ENCODE assay signal across 11 cellular contexts in genomic region chr5:38871790-38872551, GRCh38. TPM values are rescaled to one million over a fixed set of nuclear protein-coding genes. Genes with fewer than 3 reads are reported as not detected.
DNase-seq lines count a peak whose midpoint lies in the region; ATAC-seq and TF ChIP-seq lines count a peak whose summit lies in the region.
"Had no signal": no experiment of that assay in that cellular context is flagged by ENCODE, and none has a peak within 500 bp of the region (broad histone marks: within the 10 kb centered on the region; RNA-seq: fewer than 3 reads in every experiment).

No MANE protein-coding gene starts in this region.

- H3K36me3 ChIP-seq in SJSA1 (peaks cover 54% of the 10 kb centered on the region), sigmoid colon (peaks cover 0 to 30% (median 3%) of the 10 kb centered on the region in 4 donors)

- WGBS in sigmoid colon, 2 donors = 53 to 78% methylated on average over 5 of the region's 5 CpGs

- intact Hi-C loops in sigmoid colon (cut with DNase I) = loop anchor here (10.0 kb wide), 1 partner anchor 47 kb away; no protein-coding TSS in a partner anchor
- intact Hi-C loops in activated T-helper 1 cell treated with anti-CD3 and anti-CD28 coated beads, Interleukin-12 subunit alpha, Interleukin-12 subunit beta, Interleukin-2, Interleukin-4 antibody, amounts not matched to agents 30 ng/mL and 10 ng/mL and 1 ng/mL, durations not matched to agents 14 hours and 24 hours and 36 hours (cut with micrococcal nuclease) = no loop called here

- TF ChIP-seq CTCF in fibroblast of villous mesenchyme (IDR thresholded peaks at IDR 0.05; ENCODE audit: insufficient read depth, low read depth, low read length) (no peak), sigmoid colon (IDR thresholded peaks at IDR 0.05) (no peak)

- no peak for TF ChIP-seq EP300 in sigmoid colon (IDR thresholded peaks at IDR 0.05)

- H3K4me1 ChIP-seq in SJSA1 (replicated peaks) (peaks cover 34% of the 10 kb centered on the region), sigmoid colon (peaks cover 0 to 25% (median 21%) of the 10 kb centered on the region in 4 donors)

- no peak for ATAC-seq in HG02763 (IDR thresholded peaks at IDR 0.05; ENCODE audit: unreplicated experiment)

- TF ChIP-seq POLR2A in sigmoid colon (IDR thresholded peaks at IDR 0.05) = no peak

- peak; percentile 99 for DNase-seq in ELR (ENCODE audit: low read depth)
- DNase-seq in SJSA1 (ENCODE audit: low read depth in 1 of 2, low spot score in 2 of 2) = peak; percentile 65 to 93
- DNase-seq in fibroblast of villous mesenchyme (ENCODE audit: low read depth) = peak; percentile 98
- DNase-seq in sigmoid colon = no peak
- DNase-seq in NCI-H2196 treated with DMSO at 0.1 percent for 48 hours (lab: John Stamatoyannopoulos, UW; ENCODE audit: unreplicated experiment) = no peak
- no peak for DNase-seq in activated T-helper 1 cell treated with anti-CD3 and anti-CD28 coated beads, Interleukin-12 subunit alpha, Interleukin-12 subunit beta, Interleukin-2, Interleukin-4 antibody, amounts not matched to agents 30 ng/mL and 10 ng/mL and 1 ng/mL, durations not matched to agents 14 hours and 24 hours and 36 hours (ENCODE audit: low spot score)
- no peak for DNase-seq in NCI-H1048 (lab: John Stamatoyannopoulos, UW)
- DNase-seq: NCI-H146; stimulated activated CD4-positive, alpha-beta T cell treated with anti-CD3 and anti-CD28 coated beads, Interleukin-4, amount 100 ng/mL, for 1 hour had no signal

- no peak overlapping the region for H3K4me3 Mint-ChIP-seq in activated T-helper 1 cell treated with anti-CD3 and anti-CD28 coated beads, Interleukin-12 subunit alpha, Interleukin-12 subunit beta, Interleukin-2, Interleukin-4 antibody, amounts not matched to agents 30 ng/mL and 10 ng/mL and 1 ng/mL, durations not matched to agents 14 hours and 24 hours and 36 hours
- H3K4me3 Mint-ChIP-seq: activated naive CD8-positive, alpha-beta T cell had no signal

- H3K9me3 ChIP-seq in SJSA1 (replicated peaks) = no peaks in the 10 kb centered on the region
- H3K9me3 ChIP-seq in sigmoid colon = no peaks in the 10 kb centered on the region

- no peaks in the 10 kb centered on the region for H3K27me3 Mint-ChIP-seq in activated T-helper 1 cell treated with anti-CD3 and anti-CD28 coated beads, Interleukin-12 subunit alpha, Interleukin-12 subunit beta, Interleukin-2, Interleukin-4 antibody, amounts not matched to agents 30 ng/mL and 10 ng/mL and 1 ng/mL, durations not matched to agents 14 hours and 24 hours and 36 hours (ENCODE audit: insufficient read depth)

- no peaks in the 10 kb centered on the region for H3K27me3 ChIP-seq in SJSA1 (replicated peaks)
- H3K27me3 ChIP-seq in sigmoid colon = no peaks in the 10 kb centered on the region

- H3K4me3 ChIP-seq in SJSA1 = no peak overlapping the region
- H3K4me3 ChIP-seq in fibroblast of villous mesenchyme (ENCODE audit: low read depth, low read length) = no peak overlapping the region
- no peak overlapping the region for H3K4me3 ChIP-seq in sigmoid colon

- no peaks in the 10 kb centered on the region for H3K36me3 Mint-ChIP-seq in activated T-helper 1 cell treated with anti-CD3 and anti-CD28 coated beads, Interleukin-12 subunit alpha, Interleukin-12 subunit beta, Interleukin-2, Interleukin-4 antibody, amounts not matched to agents 30 ng/mL and 10 ng/mL and 1 ng/mL, durations not matched to agents 14 hours and 24 hours and 36 hours (ENCODE audit: low read depth)
- H3K36me3 Mint-ChIP-seq: activated naive CD8-positive, alpha-beta T cell had no signal

- H3K4me1 Mint-ChIP-seq in activated T-helper 1 cell treated with anti-CD3 and anti-CD28 coated beads, Interleukin-12 subunit alpha, Interleukin-12 subunit beta, Interleukin-2, Interleukin-4 antibody, amounts not matched to agents 30 ng/mL and 10 ng/mL and 1 ng/mL, durations not matched to agents 14 hours and 24 hours and 36 hours (ENCODE audit: low read depth) = no peaks in the 10 kb centered on the region

- H3K27ac Mint-ChIP-seq in activated T-helper 1 cell treated with anti-CD3 and anti-CD28 coated beads, Interleukin-12 subunit alpha, Interleukin-12 subunit beta, Interleukin-2, Interleukin-4 antibody, amounts not matched to agents 30 ng/mL and 10 ng/mL and 1 ng/mL, durations not matched to agents 14 hours and 24 hours and 36 hours = no peak overlapping the region
- H3K27ac Mint-ChIP-seq: activated naive CD8-positive, alpha-beta T cell had no signal

- H3K9me3 Mint-ChIP-seq in activated T-helper 1 cell treated with anti-CD3 and anti-CD28 coated beads, Interleukin-12 subunit alpha, Interleukin-12 subunit beta, Interleukin-2, Interleukin-4 antibody, amounts not matched to agents 30 ng/mL and 10 ng/mL and 1 ng/mL, durations not matched to agents 14 hours and 24 hours and 36 hours = no peaks in the 10 kb centered on the region

- H3K27ac ChIP-seq in SJSA1 = peak overlapping the region; percentile 77
- peak overlapping the region; percentile 33 to 63 (median 50) for H3K27ac ChIP-seq in sigmoid colon

RNA-seq across cellular contexts. Expression of gene OSMR, which starts 26.2 kb away (rescaled TPM):
- total RNA-seq in SJSA1 (2014; rRNA removed; shearing (Covaris generic)) = 16.9 and 26.4 TPM in 2 replicates
- total RNA-seq in fibroblast of villous mesenchyme = 89.2 and 114 TPM in 2 replicates
- 10 to 100 TPM; 18.5 to 65.3 (median 39.0) TPM for total RNA-seq in sigmoid colon
- polyA plus RNA-seq in sigmoid colon = 10 to 100 TPM in 1 of 3 donors, 1 to 10 TPM in 1, under 1 TPM in 1; 0.60 to 12.4 (median 1.2) TPM
- not detected in 2 replicates for total RNA-seq in activated T-helper 1 cell treated with anti-CD3 and anti-CD28 coated beads, Interleukin-12 subunit alpha, Interleukin-12 subunit beta, Interleukin-2, Interleukin-4 antibody, amounts not matched to agents 30 ng/mL and 10 ng/mL and 1 ng/mL, durations not matched to agents 14 hours and 24 hours and 36 hours

Comparison
In these comparisons a context has a peak if more than half of its experiments do, and no peak if none do; other contexts are left out.
1. DNase-seq: peak in ELR (single experiment), SJSA1 (2 of 2) and fibroblast of villous mesenchyme (single experiment); none in sigmoid colon (single experiment), NCI-H2196 treated with DMSO at 0.1 percent for 48 hours (single experiment), activated T-helper 1 cell treated with anti-CD3 and anti-CD28 coated beads, Interleukin-12 subunit alpha, Interleukin-12 subunit beta, Interleukin-2, Interleukin-4 antibody, amounts not matched to agents 30 ng/mL and 10 ng/mL and 1 ng/mL, durations not matched to agents 14 hours and 24 hours and 36 hours (single experiment) and NCI-H1048 (single experiment).
2. RNA of gene OSMR, which starts 26.2 kb away (total RNA-seq): 89.2 to 114 TPM in fibroblast of villous mesenchyme, 18.5 to 65.3 TPM in sigmoid colon and 16.9 to 26.4 TPM in SJSA1; not detected in activated T-helper 1 cell treated with anti-CD3 and anti-CD28 coated beads, Interleukin-12 subunit alpha, Interleukin-12 subunit beta, Interleukin-2, Interleukin-4 antibody, amounts not matched to agents 30 ng/mL and 10 ng/mL and 1 ng/mL, durations not matched to agents 14 hours and 24 hours and 36 hours; every median in the first group is over 10 times any median in the second.